In genomic region chr11:13297308-13297916, GRCh38 we compare ENCODE assay signal across 17 cellular contexts. TPM values are rescaled to one million over a fixed set of nuclear protein-coding genes. Genes with fewer than 3 reads are reported as not detected.
A peak's percentile ranks its signal among the peaks of the same experiment; 100 is the strongest.
DNase-seq lines count a peak whose midpoint lies in the region; ATAC-seq lines count a peak whose summit lies in the region.
"Had no signal": no experiment of that assay in that cellular context is flagged by ENCODE, and none has a peak within 500 bp of the region (broad histone marks: within the 10 kb centered on the region; RNA-seq: fewer than 3 reads in every experiment).

No MANE protein-coding gene starts in this region.

- intact Hi-C loops in Right ventricle myocardium superior (cut with DNase I), result no loop called here
- intact Hi-C loops in right cardiac atrium (cut with DNase I), result no loop called here
- intact Hi-C loops in activated T-helper 1 cell treated with anti-CD3 and anti-CD28 coated beads, Interleukin-12 subunit alpha, Interleukin-12 subunit beta, Interleukin-2, Interleukin-4 antibody, amounts not matched to agents 30 ng/mL and 10 ng/mL and 1 ng/mL, durations not matched to agents 14 hours and 24 hours and 36 hours (cut with micrococcal nuclease), result no loop called here

- no peak overlapping the region for H3K27ac ChIP-seq in right cardiac atrium (ENCODE audit: low read length)
- H3K27ac ChIP-seq: epithelial cell of prostate, neural progenitor cell, prostate gland had no signal

- 96% methylated on average over 5 of the region's 5 CpGs for WGBS in right cardiac atrium

- peak overlapping the region; percentile 79 for H3K27ac Mint-ChIP-seq in activated T-helper 1 cell treated with anti-CD3 and anti-CD28 coated beads, Interleukin-12 subunit alpha, Interleukin-12 subunit beta, Interleukin-2, Interleukin-4 antibody, amounts not matched to agents 30 ng/mL and 10 ng/mL and 1 ng/mL, durations not matched to agents 14 hours and 24 hours and 36 hours
- peak overlapping the region; percentile 55 to 87 for H3K27ac Mint-ChIP-seq in stimulated activated naive CD8-positive, alpha-beta T cell treated with anti-CD3 and anti-CD28 coated beads, Interleukin-15, amount 100 ng/mL, for 72 hours
- H3K27ac Mint-ChIP-seq: neural progenitor cell, type B pancreatic cell had no signal

- H3K4me1 ChIP-seq in right cardiac atrium (ENCODE audit: control insufficient read depth, insufficient read depth, low read length), result peaks cover 27% of the 10 kb centered on the region
- H3K4me1 ChIP-seq: prostate gland had no signal

- H3K27me3 ChIP-seq in right cardiac atrium (ENCODE audit: control insufficient read depth, insufficient read depth), result no peaks in the 10 kb centered on the region
- H3K27me3 ChIP-seq: neural progenitor cell had no signal

- no peaks in the 10 kb centered on the region for H3K9me3 ChIP-seq in right cardiac atrium (ENCODE audit: control insufficient read depth, low read length)
- H3K9me3 ChIP-seq: prostate gland had no signal

- no peak overlapping the region for H3K4me3 ChIP-seq in right cardiac atrium (ENCODE audit: low read length)
- H3K4me3 ChIP-seq: neural progenitor cell, prostate gland had no signal

- peak; percentile 59 for ATAC-seq in Right ventricle myocardium superior (ENCODE audit: poor library complexity)
- ATAC-seq in right cardiac atrium, result no peak
- peak; percentile 36 for ATAC-seq in left lobe of liver
- no peak for ATAC-seq in stimulated activated naive CD8-positive, alpha-beta T cell treated with anti-CD3 and anti-CD28 coated beads, Interleukin-15, amount 100 ng/mL, for 72 hours
- ATAC-seq in GM19452 (IDR thresholded peaks at IDR 0.05; ENCODE audit: unreplicated experiment), result no peak

- peaks cover 9% of the 10 kb centered on the region for H3K36me3 Mint-ChIP-seq in activated T-helper 1 cell treated with anti-CD3 and anti-CD28 coated beads, Interleukin-12 subunit alpha, Interleukin-12 subunit beta, Interleukin-2, Interleukin-4 antibody, amounts not matched to agents 30 ng/mL and 10 ng/mL and 1 ng/mL, durations not matched to agents 14 hours and 24 hours and 36 hours (ENCODE audit: low read depth)
- H3K36me3 Mint-ChIP-seq: neural progenitor cell, type B pancreatic cell had no signal

- H3K4me1 Mint-ChIP-seq in activated T-helper 1 cell treated with anti-CD3 and anti-CD28 coated beads, Interleukin-12 subunit alpha, Interleukin-12 subunit beta, Interleukin-2, Interleukin-4 antibody, amounts not matched to agents 30 ng/mL and 10 ng/mL and 1 ng/mL, durations not matched to agents 14 hours and 24 hours and 36 hours (ENCODE audit: low read depth), result peaks cover 92% of the 10 kb centered on the region
- peaks cover 69% of the 10 kb centered on the region for H3K4me1 Mint-ChIP-seq in stimulated activated naive CD8-positive, alpha-beta T cell treated with anti-CD3 and anti-CD28 coated beads, Interleukin-15, amount 100 ng/mL, for 72 hours

- no peaks in the 10 kb centered on the region for H3K9me3 Mint-ChIP-seq in activated T-helper 1 cell treated with anti-CD3 and anti-CD28 coated beads, Interleukin-12 subunit alpha, Interleukin-12 subunit beta, Interleukin-2, Interleukin-4 antibody, amounts not matched to agents 30 ng/mL and 10 ng/mL and 1 ng/mL, durations not matched to agents 14 hours and 24 hours and 36 hours
- H3K9me3 Mint-ChIP-seq in stimulated activated naive CD8-positive, alpha-beta T cell treated with anti-CD3 and anti-CD28 coated beads, Interleukin-15, amount 100 ng/mL, for 72 hours, result no peaks in the 10 kb centered on the region
- H3K9me3 Mint-ChIP-seq: neural progenitor cell, type B pancreatic cell had no signal

- H3K4me3 Mint-ChIP-seq in activated T-helper 1 cell treated with anti-CD3 and anti-CD28 coated beads, Interleukin-12 subunit alpha, Interleukin-12 subunit beta, Interleukin-2, Interleukin-4 antibody, amounts not matched to agents 30 ng/mL and 10 ng/mL and 1 ng/mL, durations not matched to agents 14 hours and 24 hours and 36 hours, result peak overlapping the region; percentile 17
- H3K4me3 Mint-ChIP-seq in stimulated activated naive CD8-positive, alpha-beta T cell treated with anti-CD3 and anti-CD28 coated beads, Interleukin-15, amount 100 ng/mL, for 72 hours, result peak overlapping the region in 1 of 2 donors; percentile 9
- H3K4me3 Mint-ChIP-seq: neural progenitor cell, type B pancreatic cell had no signal

- no peak for DNase-seq in Right ventricle myocardium superior
- DNase-seq in right cardiac atrium, result no peak
- no peak for DNase-seq in activated T-helper 1 cell treated with anti-CD3 and anti-CD28 coated beads, Interleukin-12 subunit alpha, Interleukin-12 subunit beta, Interleukin-2, Interleukin-4 antibody, amounts not matched to agents 30 ng/mL and 10 ng/mL and 1 ng/mL, durations not matched to agents 14 hours and 24 hours and 36 hours (ENCODE audit: low spot score)
- DNase-seq in left lobe of liver (ENCODE audit: low spot score), result no peak
- no peak for DNase-seq in stimulated activated naive CD8-positive, alpha-beta T cell treated with anti-CD3 and anti-CD28 coated beads, Interleukin-15, amount 100 ng/mL, for 72 hours
- no peak for DNase-seq in mucosa of gallbladder (ENCODE audit: low spot score)
- DNase-seq in epidermal melanocyte (ENCODE audit: insufficient read length, low spot score), result no peak
- DNase-seq: DMS79, foreskin fibroblast, MM.1S, NCI-H1694 treated with DMSO at 0.1 percent for 48 hours, NCI-H748 treated with DMSO at 0.1 percent for 48 hours had no signal

- H3K27me3 Mint-ChIP-seq in activated T-helper 1 cell treated with anti-CD3 and anti-CD28 coated beads, Interleukin-12 subunit alpha, Interleukin-12 subunit beta, Interleukin-2, Interleukin-4 antibody, amounts not matched to agents 30 ng/mL and 10 ng/mL and 1 ng/mL, durations not matched to agents 14 hours and 24 hours and 36 hours (ENCODE audit: insufficient read depth), result no peaks in the 10 kb centered on the region
- H3K27me3 Mint-ChIP-seq in stimulated activated naive CD8-positive, alpha-beta T cell treated with anti-CD3 and anti-CD28 coated beads, Interleukin-15, amount 100 ng/mL, for 72 hours, result no peaks in the 10 kb centered on the region

RNA-seq across cellular contexts. Expression of gene BMAL1, which starts 19.8 kb away (rescaled TPM):
- 9.8 TPM for total RNA-seq in Right ventricle myocardium superior
- total RNA-seq in right cardiac atrium, result 10 to 100 TPM in 3 of 4 donors, 1 to 10 TPM in 1; 6.5 to 23.4 (median 19.0) TPM
- polyA plus RNA-seq in right cardiac atrium, result 8.5 TPM
- total RNA-seq in activated T-helper 1 cell treated with anti-CD3 and anti-CD28 coated beads, Interleukin-12 subunit alpha, Interleukin-12 subunit beta, Interleukin-2, Interleukin-4 antibody, amounts not matched to agents 30 ng/mL and 10 ng/mL and 1 ng/mL, durations not matched to agents 14 hours and 24 hours and 36 hours, result 33.6 and 33.7 TPM in 2 replicates
- total RNA-seq in left lobe of liver, result 37.0 TPM
- 21.2 TPM for total RNA-seq in mucosa of gallbladder

Comparison
In these comparisons a context has a peak if more than half of its experiments do, and no peak if none do; other contexts are left out.
1. ATAC-seq: peak in Right ventricle myocardium superior (single experiment) and left lobe of liver (single experiment); none in right cardiac atrium (0 of 2), stimulated activated naive CD8-positive, alpha-beta T cell treated with anti-CD3 and anti-CD28 coated beads, Interleukin-15, amount 100 ng/mL, for 72 hours (single experiment) and GM19452 (single experiment).